In genomic region chr16:9098377-9099090, GRCh38 we compare ENCODE assay signal across 1 cellular context.
TF ChIP-seq lines count a peak whose summit lies in the region.

No MANE protein-coding gene starts in this region.

TF ChIP-seq in HepG2, 621 proteins besides CTCF, POLR2A, EP300 and RAD21 (continued from another document and continues in another):
- TF ChIP-seq, protein P1, sequence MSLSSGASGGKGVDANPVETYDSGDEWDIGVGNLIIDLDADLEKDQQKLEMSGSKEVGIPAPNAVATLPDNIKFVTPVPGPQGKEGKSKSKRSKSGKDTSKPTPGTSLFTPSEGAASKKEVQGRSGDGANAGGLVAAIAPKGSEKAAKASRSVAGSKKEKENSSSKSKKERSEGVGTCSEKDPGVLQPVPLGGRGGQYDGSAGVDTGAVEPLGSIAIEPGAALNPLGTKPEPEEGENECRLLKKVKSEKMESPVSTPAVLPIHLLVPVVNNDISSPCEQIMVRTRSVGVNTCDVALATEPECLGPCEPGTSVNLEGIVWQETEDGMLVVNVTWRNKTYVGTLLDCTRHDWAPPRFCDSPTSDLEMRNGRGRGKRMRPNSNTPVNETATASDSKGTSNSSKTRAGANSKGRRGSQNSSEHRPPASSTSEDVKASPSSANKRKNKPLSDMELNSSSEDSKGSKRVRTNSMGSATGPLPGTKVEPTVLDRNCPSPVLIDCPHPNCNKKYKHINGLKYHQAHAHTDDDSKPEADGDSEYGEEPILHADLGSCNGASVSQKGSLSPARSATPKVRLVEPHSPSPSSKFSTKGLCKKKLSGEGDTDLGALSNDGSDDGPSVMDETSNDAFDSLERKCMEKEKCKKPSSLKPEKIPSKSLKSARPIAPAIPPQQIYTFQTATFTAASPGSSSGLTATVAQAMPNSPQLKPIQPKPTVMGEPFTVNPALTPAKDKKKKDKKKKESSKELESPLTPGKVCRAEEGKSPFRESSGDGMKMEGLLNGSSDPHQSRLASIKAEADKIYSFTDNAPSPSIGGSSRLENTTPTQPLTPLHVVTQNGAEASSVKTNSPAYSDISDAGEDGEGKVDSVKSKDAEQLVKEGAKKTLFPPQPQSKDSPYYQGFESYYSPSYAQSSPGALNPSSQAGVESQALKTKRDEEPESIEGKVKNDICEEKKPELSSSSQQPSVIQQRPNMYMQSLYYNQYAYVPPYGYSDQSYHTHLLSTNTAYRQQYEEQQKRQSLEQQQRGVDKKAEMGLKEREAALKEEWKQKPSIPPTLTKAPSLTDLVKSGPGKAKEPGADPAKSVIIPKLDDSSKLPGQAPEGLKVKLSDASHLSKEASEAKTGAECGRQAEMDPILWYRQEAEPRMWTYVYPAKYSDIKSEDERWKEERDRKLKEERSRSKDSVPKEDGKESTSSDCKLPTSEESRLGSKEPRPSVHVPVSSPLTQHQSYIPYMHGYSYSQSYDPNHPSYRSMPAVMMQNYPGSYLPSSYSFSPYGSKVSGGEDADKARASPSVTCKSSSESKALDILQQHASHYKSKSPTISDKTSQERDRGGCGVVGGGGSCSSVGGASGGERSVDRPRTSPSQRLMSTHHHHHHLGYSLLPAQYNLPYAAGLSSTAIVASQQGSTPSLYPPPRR (CRISPR knock-in tag; IDR thresholded peaks at IDR 0.05; ENCODE audit: borderline replicate concordance), result no peak
- TF ChIP-seq ZNF441 (CRISPR knock-in tag; IDR thresholded peaks at IDR 0.05; ENCODE audit: borderline replicate concordance) (no peak), ETS1 (CRISPR knock-in tag; IDR thresholded peaks at IDR 0.05) (no peak), ZFP36L1 (CRISPR knock-in tag; IDR thresholded peaks at IDR 0.05) (no peak), ONECUT2 (CRISPR knock-in tag; IDR thresholded peaks at IDR 0.05) (no peak), MAFG (CRISPR knock-in tag; IDR thresholded peaks at IDR 0.05) (no peak), KLF9 (CRISPR knock-in tag; IDR thresholded peaks at IDR 0.05; ENCODE audit: low read depth) (no peak), ZSCAN29 (CRISPR knock-in tag; conservative IDR thresholded peaks at IDR 0.05) (no peak), ZFYVE20 (CRISPR knock-in tag; IDR thresholded peaks at IDR 0.05; ENCODE audit: borderline replicate concordance, low read depth) (no peak), SNAI1 (CRISPR knock-in tag; IDR thresholded peaks at IDR 0.05; ENCODE audit: borderline replicate concordance) (no peak), ZIK1 (CRISPR knock-in tag; IDR thresholded peaks at IDR 0.05; ENCODE audit: borderline replicate concordance, low read depth) (no peak), ZSCAN25 (CRISPR knock-in tag; IDR thresholded peaks at IDR 0.05) (no peak), GLI4 (CRISPR knock-in tag; IDR thresholded peaks at IDR 0.05; ENCODE audit: borderline replicate concordance) (no peak), NR2F1 (CRISPR knock-in tag; IDR thresholded peaks at IDR 0.05) (peak in 1 of 2 experiments; percentile 61; a peak in 3 of 4 replicates), ZBTB20 (CRISPR knock-in tag; IDR thresholded peaks at IDR 0.05; ENCODE audit: borderline replicate concordance, low read depth) (no peak), FOXK1 (CRISPR knock-in tag; IDR thresholded peaks at IDR 0.05; ENCODE audit: borderline replicate concordance, low read depth) (no peak), ZNF451 (CRISPR knock-in tag; IDR thresholded peaks at IDR 0.05) (no peak), HNF4G (IDR thresholded peaks at IDR 0.05; ENCODE audit: borderline replicate concordance, low read depth, low read length) (peak; percentile 73; the same call in 1 of the 2 replicates), HNF4G (CRISPR knock-in tag; IDR thresholded peaks at IDR 0.05; ENCODE audit: borderline replicate concordance, low read depth) (no peak), NCOR1 (IDR thresholded peaks at IDR 0.05; ENCODE audit: borderline replicate concordance, low read length) (peak; percentile 69; the same call in 1 of the 2 replicates), KMT2A (CRISPR knock-in tag; IDR thresholded peaks at IDR 0.05) (no peak), SRY (CRISPR knock-in tag; IDR thresholded peaks at IDR 0.05) (no peak), ATF4 (CRISPR knock-in tag; IDR thresholded peaks at IDR 0.05) (no peak), PHF21A (CRISPR knock-in tag; IDR thresholded peaks at IDR 0.05) (no peak), ZNF788 (CRISPR knock-in tag; IDR thresholded peaks at IDR 0.05; ENCODE audit: borderline replicate concordance) (no peak)
- TF ChIP-seq, protein P2, sequence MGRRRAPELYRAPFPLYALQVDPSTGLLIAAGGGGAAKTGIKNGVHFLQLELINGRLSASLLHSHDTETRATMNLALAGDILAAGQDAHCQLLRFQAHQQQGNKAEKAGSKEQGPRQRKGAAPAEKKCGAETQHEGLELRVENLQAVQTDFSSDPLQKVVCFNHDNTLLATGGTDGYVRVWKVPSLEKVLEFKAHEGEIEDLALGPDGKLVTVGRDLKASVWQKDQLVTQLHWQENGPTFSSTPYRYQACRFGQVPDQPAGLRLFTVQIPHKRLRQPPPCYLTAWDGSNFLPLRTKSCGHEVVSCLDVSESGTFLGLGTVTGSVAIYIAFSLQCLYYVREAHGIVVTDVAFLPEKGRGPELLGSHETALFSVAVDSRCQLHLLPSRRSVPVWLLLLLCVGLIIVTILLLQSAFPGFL (CRISPR knock-in tag; IDR thresholded peaks at IDR 0.05), result no peak
- TF ChIP-seq, protein P3, sequence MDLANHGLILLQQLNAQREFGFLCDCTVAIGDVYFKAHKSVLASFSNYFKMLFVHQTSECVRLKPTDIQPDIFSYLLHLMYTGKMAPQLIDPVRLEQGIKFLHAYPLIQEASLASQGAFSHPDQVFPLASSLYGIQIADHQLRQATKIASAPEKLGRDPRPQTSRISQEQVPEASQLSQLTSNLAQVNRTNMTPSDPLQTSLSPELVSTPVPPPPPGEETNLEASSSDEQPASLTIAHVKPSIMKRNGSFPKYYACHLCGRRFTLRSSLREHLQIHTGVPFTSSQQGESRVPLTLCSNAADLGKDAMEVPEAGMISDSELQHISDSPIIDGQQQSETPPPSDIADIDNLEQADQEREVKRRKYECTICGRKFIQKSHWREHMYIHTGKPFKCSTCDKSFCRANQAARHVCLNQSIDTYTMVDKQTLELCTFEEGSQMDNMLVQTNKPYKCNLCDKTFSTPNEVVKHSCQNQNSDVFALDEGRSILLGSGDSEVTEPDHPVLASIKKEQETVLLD (CRISPR knock-in tag; IDR thresholded peaks at IDR 0.05; ENCODE audit: low read depth), result no peak
- TF ChIP-seq, protein P4, sequence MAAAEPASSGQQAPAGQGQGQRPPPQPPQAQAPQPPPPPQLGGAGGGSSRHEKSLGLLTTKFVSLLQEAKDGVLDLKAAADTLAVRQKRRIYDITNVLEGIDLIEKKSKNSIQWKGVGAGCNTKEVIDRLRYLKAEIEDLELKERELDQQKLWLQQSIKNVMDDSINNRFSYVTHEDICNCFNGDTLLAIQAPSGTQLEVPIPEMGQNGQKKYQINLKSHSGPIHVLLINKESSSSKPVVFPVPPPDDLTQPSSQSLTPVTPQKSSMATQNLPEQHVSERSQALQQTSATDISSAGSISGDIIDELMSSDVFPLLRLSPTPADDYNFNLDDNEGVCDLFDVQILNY (CRISPR knock-in tag; conservative IDR thresholded peaks at IDR 0.05), result no peak
- TF ChIP-seq, protein P5, sequence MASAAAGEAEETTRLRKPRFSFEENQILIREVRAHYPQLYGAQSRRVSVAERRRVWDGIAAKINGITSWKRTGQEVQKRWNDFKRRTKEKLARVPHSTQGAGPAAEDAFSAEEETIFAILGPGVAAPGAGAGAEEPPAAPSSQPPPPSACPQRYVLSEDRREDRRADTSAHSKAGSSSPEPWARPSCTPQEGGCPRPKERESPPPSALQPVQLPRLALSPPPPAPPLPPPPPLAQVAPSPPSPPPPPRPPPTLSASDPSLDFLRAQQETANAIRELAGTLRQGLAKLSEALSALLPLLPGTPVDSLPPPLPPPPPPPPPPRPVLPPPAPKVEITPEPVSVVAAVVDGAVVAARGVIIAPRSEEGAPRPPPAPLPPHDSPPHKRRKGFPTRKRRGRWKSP (CRISPR knock-in tag; IDR thresholded peaks at IDR 0.05), result no peak
- TF ChIP-seq, protein P6, sequence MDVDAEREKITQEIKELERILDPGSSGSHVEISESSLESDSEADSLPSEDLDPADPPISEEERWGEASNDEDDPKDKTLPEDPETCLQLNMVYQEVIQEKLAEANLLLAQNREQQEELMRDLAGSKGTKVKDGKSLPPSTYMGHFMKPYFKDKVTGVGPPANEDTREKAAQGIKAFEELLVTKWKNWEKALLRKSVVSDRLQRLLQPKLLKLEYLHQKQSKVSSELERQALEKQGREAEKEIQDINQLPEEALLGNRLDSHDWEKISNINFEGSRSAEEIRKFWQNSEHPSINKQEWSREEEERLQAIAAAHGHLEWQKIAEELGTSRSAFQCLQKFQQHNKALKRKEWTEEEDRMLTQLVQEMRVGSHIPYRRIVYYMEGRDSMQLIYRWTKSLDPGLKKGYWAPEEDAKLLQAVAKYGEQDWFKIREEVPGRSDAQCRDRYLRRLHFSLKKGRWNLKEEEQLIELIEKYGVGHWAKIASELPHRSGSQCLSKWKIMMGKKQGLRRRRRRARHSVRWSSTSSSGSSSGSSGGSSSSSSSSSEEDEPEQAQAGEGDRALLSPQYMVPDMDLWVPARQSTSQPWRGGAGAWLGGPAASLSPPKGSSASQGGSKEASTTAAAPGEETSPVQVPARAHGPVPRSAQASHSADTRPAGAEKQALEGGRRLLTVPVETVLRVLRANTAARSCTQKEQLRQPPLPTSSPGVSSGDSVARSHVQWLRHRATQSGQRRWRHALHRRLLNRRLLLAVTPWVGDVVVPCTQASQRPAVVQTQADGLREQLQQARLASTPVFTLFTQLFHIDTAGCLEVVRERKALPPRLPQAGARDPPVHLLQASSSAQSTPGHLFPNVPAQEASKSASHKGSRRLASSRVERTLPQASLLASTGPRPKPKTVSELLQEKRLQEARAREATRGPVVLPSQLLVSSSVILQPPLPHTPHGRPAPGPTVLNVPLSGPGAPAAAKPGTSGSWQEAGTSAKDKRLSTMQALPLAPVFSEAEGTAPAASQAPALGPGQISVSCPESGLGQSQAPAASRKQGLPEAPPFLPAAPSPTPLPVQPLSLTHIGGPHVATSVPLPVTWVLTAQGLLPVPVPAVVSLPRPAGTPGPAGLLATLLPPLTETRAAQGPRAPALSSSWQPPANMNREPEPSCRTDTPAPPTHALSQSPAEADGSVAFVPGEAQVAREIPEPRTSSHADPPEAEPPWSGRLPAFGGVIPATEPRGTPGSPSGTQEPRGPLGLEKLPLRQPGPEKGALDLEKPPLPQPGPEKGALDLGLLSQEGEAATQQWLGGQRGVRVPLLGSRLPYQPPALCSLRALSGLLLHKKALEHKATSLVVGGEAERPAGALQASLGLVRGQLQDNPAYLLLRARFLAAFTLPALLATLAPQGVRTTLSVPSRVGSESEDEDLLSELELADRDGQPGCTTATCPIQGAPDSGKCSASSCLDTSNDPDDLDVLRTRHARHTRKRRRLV (CRISPR knock-in tag; IDR thresholded peaks at IDR 0.05), result no peak
- TF ChIP-seq, protein P7, sequence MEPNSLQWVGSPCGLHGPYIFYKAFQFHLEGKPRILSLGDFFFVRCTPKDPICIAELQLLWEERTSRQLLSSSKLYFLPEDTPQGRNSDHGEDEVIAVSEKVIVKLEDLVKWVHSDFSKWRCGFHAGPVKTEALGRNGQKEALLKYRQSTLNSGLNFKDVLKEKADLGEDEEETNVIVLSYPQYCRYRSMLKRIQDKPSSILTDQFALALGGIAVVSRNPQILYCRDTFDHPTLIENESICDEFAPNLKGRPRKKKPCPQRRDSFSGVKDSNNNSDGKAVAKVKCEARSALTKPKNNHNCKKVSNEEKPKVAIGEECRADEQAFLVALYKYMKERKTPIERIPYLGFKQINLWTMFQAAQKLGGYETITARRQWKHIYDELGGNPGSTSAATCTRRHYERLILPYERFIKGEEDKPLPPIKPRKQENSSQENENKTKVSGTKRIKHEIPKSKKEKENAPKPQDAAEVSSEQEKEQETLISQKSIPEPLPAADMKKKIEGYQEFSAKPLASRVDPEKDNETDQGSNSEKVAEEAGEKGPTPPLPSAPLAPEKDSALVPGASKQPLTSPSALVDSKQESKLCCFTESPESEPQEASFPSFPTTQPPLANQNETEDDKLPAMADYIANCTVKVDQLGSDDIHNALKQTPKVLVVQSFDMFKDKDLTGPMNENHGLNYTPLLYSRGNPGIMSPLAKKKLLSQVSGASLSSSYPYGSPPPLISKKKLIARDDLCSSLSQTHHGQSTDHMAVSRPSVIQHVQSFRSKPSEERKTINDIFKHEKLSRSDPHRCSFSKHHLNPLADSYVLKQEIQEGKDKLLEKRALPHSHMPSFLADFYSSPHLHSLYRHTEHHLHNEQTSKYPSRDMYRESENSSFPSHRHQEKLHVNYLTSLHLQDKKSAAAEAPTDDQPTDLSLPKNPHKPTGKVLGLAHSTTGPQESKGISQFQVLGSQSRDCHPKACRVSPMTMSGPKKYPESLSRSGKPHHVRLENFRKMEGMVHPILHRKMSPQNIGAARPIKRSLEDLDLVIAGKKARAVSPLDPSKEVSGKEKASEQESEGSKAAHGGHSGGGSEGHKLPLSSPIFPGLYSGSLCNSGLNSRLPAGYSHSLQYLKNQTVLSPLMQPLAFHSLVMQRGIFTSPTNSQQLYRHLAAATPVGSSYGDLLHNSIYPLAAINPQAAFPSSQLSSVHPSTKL (CRISPR knock-in tag; IDR thresholded peaks at IDR 0.05), result peak; percentile 16; the same call in 1 of the 2 replicates
- TF ChIP-seq, protein P8, sequence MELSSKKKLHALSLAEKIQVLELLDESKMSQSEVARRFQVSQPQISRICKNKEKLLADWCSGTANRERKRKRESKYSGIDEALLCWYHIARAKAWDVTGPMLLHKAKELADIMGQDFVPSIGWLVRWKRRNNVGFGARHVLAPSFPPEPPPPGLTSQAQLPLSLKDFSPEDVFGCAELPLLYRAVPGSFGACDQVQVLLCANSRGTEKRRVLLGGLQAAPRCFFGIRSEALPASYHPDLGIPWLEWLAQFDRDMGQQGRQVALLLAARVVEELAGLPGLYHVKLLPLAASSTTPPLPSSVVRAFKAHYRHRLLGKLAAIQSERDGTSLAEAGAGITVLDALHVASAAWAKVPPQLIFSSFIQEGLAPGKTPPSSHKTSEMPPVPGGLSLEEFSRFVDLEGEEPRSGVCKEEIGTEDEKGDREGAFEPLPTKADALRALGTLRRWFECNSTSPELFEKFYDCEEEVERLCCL (CRISPR knock-in tag; IDR thresholded peaks at IDR 0.05; ENCODE audit: borderline replicate concordance), result no peak
